Comparison of ENCODE assay signal across 22 cellular contexts in genomic region chr14:39843881-39844280, GRCh38.
"Had no signal": no experiment of that assay in that cellular context is flagged by ENCODE, and none has a peak within 500 bp of the region (broad histone marks: within the 10 kb centered on the region; RNA-seq: fewer than 3 reads in every experiment).

No MANE protein-coding gene starts in this region.

- H3K36me3 ChIP-seq: esophagus squamous epithelium, heart right ventricle, lower lobe of right lung, prostate gland, right atrium auricular region, sigmoid colon, stomach, thyroid gland had no signal

- H3K9me3 ChIP-seq: esophagus squamous epithelium, heart right ventricle, lower lobe of right lung, prostate gland, right atrium auricular region, sigmoid colon, thyroid gland had no signal

- H3K27me3 ChIP-seq: esophagus squamous epithelium, heart right ventricle, right atrium auricular region, sigmoid colon, stomach, thyroid gland had no signal

- DNase-seq: effector memory CD8-positive, alpha-beta T cell; erythroblast; esophagus squamous epithelium; foreskin melanocyte; glutamatergic neuron; heart right ventricle; hippocampal formation; left ventricle myocardium superior; lower lobe of right lung; naive thymus-derived CD8-positive, alpha-beta T cell; nucleus accumbens; sigmoid colon; stimulated activated CD4-positive, alpha-beta T cell treated with anti-CD3 and anti-CD28 coated beads, Interleukin-2, amount 100 ng/mL, for 24 hours; stimulated activated CD4-positive, alpha-beta T cell treated with anti-CD3 and anti-CD28 coated beads, Interleukin-4, amount 100 ng/mL, for 24 hours; stimulated activated naive CD4-positive, alpha-beta T cell treated with Interleukin-2 at 50 U/mL for 16 hours; stomach; thyroid gland had no signal

- H3K4me3 ChIP-seq: coronary artery, esophagus squamous epithelium, heart right ventricle, lower lobe of right lung, prostate gland, right atrium auricular region, sigmoid colon, stomach, thyroid gland had no signal

- H3K4me3 Mint-ChIP-seq: effector memory CD8-positive, alpha-beta T cell; naive thymus-derived CD8-positive, alpha-beta T cell; stimulated activated effector memory CD8-positive, alpha-beta T cell treated with anti-CD3 and anti-CD28 coated beads, Interleukin-12 subunit alpha, Interleukin-12 subunit beta, amount 100 ng/mL, for 72 hours; type B pancreatic cell had no signal

- ATAC-seq: effector memory CD8-positive, alpha-beta T cell; heart right ventricle; left ventricle myocardium superior; lower lobe of right lung; naive thymus-derived CD8-positive, alpha-beta T cell; stimulated activated effector memory CD8-positive, alpha-beta T cell treated with anti-CD3 and anti-CD28 coated beads, Interleukin-12 subunit alpha, Interleukin-12 subunit beta, amount 100 ng/mL, for 72 hours had no signal

- H3K36me3 Mint-ChIP-seq: stimulated activated effector memory CD8-positive, alpha-beta T cell treated with anti-CD3 and anti-CD28 coated beads, Interleukin-12 subunit alpha, Interleukin-12 subunit beta, amount 100 ng/mL, for 72 hours; type B pancreatic cell had no signal

- H3K27me3 Mint-ChIP-seq: effector memory CD8-positive, alpha-beta T cell; naive thymus-derived CD8-positive, alpha-beta T cell; type B pancreatic cell had no signal

- H3K9me3 Mint-ChIP-seq: type B pancreatic cell had no signal

- H3K4me1 Mint-ChIP-seq: naive thymus-derived CD8-positive, alpha-beta T cell; stimulated activated effector memory CD8-positive, alpha-beta T cell treated with anti-CD3 and anti-CD28 coated beads, Interleukin-12 subunit alpha, Interleukin-12 subunit beta, amount 100 ng/mL, for 72 hours had no signal

- H3K27ac Mint-ChIP-seq: effector memory CD8-positive, alpha-beta T cell; naive thymus-derived CD8-positive, alpha-beta T cell; stimulated activated effector memory CD8-positive, alpha-beta T cell treated with anti-CD3 and anti-CD28 coated beads, Interleukin-12 subunit alpha, Interleukin-12 subunit beta, amount 100 ng/mL, for 72 hours; type B pancreatic cell had no signal

- H3K4me1 ChIP-seq: esophagus squamous epithelium, heart right ventricle, lower lobe of right lung, prostate gland, right atrium auricular region, sigmoid colon, stomach, thyroid gland had no signal
